In genomic region chr4:153292897-153293674, GRCh38 we compare ENCODE assay signal across 14 cellular contexts. TPM values are rescaled to one million over a fixed set of nuclear protein-coding genes. Genes with fewer than 3 reads are reported as not detected.
A peak's percentile ranks its signal among the peaks of the same experiment; 100 is the strongest.
DNase-seq lines count a peak whose midpoint lies in the region; ATAC-seq and TF ChIP-seq lines count a peak whose summit lies in the region.
"Had no signal": no experiment of that assay in that cellular context is flagged by ENCODE, and none has a peak within 500 bp of the region (broad histone marks: within the 10 kb centered on the region; RNA-seq: fewer than 3 reads in every experiment).

No MANE protein-coding gene starts in this region.

- H3K27me3 ChIP-seq in right cardiac atrium (ENCODE audit: control insufficient read depth, insufficient read depth) (no peaks in the 10 kb centered on the region), right atrium auricular region (no peaks in the 10 kb centered on the region)

- intact Hi-C loops in right cardiac atrium (cut with DNase I): no loop called here

- H3K9me3 Mint-ChIP-seq in endothelial cell (ENCODE audit: unreplicated experiment): peaks cover 3% of the 10 kb centered on the region
- H3K9me3 Mint-ChIP-seq in mesothelial cell of epicardium: peaks cover 14% of the 10 kb centered on the region
- peaks cover 0 to 4% (median 0%) of the 10 kb centered on the region in 9 donors for H3K9me3 Mint-ChIP-seq in naive thymus-derived CD8-positive, alpha-beta T cell

- H3K9me3 ChIP-seq in right cardiac atrium (ENCODE audit: control insufficient read depth, low read length) (no peaks in the 10 kb centered on the region), right atrium auricular region (peaks cover 0 to 10% of the 10 kb centered on the region in 2 donors)

- H3K27ac Mint-ChIP-seq in endothelial cell (ENCODE audit: unreplicated experiment): no peak overlapping the region
- H3K27ac Mint-ChIP-seq in mesothelial cell of epicardium: peak overlapping the region; percentile 97
- H3K27ac Mint-ChIP-seq in naive thymus-derived CD8-positive, alpha-beta T cell: no peak overlapping the region
- H3K27ac Mint-ChIP-seq: CD14-positive monocyte had no signal

- no peak overlapping the region for H3K4me3 ChIP-seq in right cardiac atrium (ENCODE audit: low read length)
- H3K4me3 ChIP-seq in right atrium auricular region: no peak overlapping the region

- peak; percentile 48 to 77 for ATAC-seq in right cardiac atrium
- no peak for ATAC-seq in naive thymus-derived CD8-positive, alpha-beta T cell
- ATAC-seq: PC-3 had no signal

- H3K4me1 ChIP-seq in right cardiac atrium (ENCODE audit: control insufficient read depth, insufficient read depth, low read length) (peaks cover 3% of the 10 kb centered on the region), right atrium auricular region (peaks cover 0 to 19% of the 10 kb centered on the region in 2 donors)

- 95% methylated on average over 4 of the region's 4 CpGs for WGBS in right cardiac atrium

- no peaks in the 10 kb centered on the region for H3K27me3 Mint-ChIP-seq in endothelial cell (ENCODE audit: unreplicated experiment)
- H3K27me3 Mint-ChIP-seq in mesothelial cell of epicardium (ENCODE audit: low read depth): no peaks in the 10 kb centered on the region
- peaks cover 0 to 3% (median 0%) of the 10 kb centered on the region in 5 donors for H3K27me3 Mint-ChIP-seq in naive thymus-derived CD8-positive, alpha-beta T cell

- H3K4me3 Mint-ChIP-seq in endothelial cell (ENCODE audit: unreplicated experiment): peak overlapping the region; percentile 45
- no peak overlapping the region for H3K4me3 Mint-ChIP-seq in mesothelial cell of epicardium
- no peak overlapping the region for H3K4me3 Mint-ChIP-seq in naive thymus-derived CD8-positive, alpha-beta T cell
- H3K4me3 Mint-ChIP-seq: CD14-positive monocyte had no signal

- POLR2A ChIA-PET in naive thymus-derived CD8-positive, alpha-beta T cell (lab: Charles Lee): no interaction called here

- TF ChIP-seq CTCF in right atrium auricular region (IDR thresholded peaks at IDR 0.05) (no peak), endothelial cell (IDR thresholded peaks at IDR 0.05; ENCODE audit: unreplicated experiment) (no peak), mesothelial cell of epicardium (IDR thresholded peaks at IDR 0.05; ENCODE audit: unreplicated experiment) (no peak)

- H3K36me3 ChIP-seq in right atrium auricular region: peaks cover 21% of the 10 kb centered on the region

- DNase-seq in right cardiac atrium (peak in 1 of 3 donors; percentile 52), right atrium auricular region (ENCODE audit: low spot score) (no peak), endothelial cell (ENCODE audit: low spot score) (no peak), mesothelial cell of epicardium (ENCODE audit: low spot score in 2 of 2, unreplicated experiment in 2 of 2) (no peak), NCI-H2029 (lab: John Stamatoyannopoulos, UW) (no peak), midbrain (lab: John Stamatoyannopoulos, UW) (no peak)
- no peak for DNase-seq in naive thymus-derived CD8-positive, alpha-beta T cell
- DNase-seq: GF-D8, KBM-7, NCI-H1417 treated with DMSO at 0.1 percent for 48 hours, NCI-H1930, NCI-H82, PC-3 had no signal

- peaks cover 38% of the 10 kb centered on the region for H3K36me3 Mint-ChIP-seq in endothelial cell (ENCODE audit: low read depth, unreplicated experiment)
- peaks cover 21% of the 10 kb centered on the region for H3K36me3 Mint-ChIP-seq in mesothelial cell of epicardium
- H3K36me3 Mint-ChIP-seq in naive thymus-derived CD8-positive, alpha-beta T cell: peaks cover 4 to 6% (median 4%) of the 10 kb centered on the region in 3 donors

- no peaks in the 10 kb centered on the region for H3K4me1 Mint-ChIP-seq in endothelial cell (ENCODE audit: unreplicated experiment)
- H3K4me1 Mint-ChIP-seq in mesothelial cell of epicardium: peaks cover 49% of the 10 kb centered on the region
- H3K4me1 Mint-ChIP-seq in naive thymus-derived CD8-positive, alpha-beta T cell: peaks cover 0 to 4% (median 0%) of the 10 kb centered on the region in 4 donors

- H3K27ac ChIP-seq in right cardiac atrium (ENCODE audit: low read length): no peak overlapping the region
- H3K27ac ChIP-seq in right atrium auricular region: no peak overlapping the region

RNA-seq across cellular contexts. Expression of gene MND1, which starts 51.4 kb away (rescaled TPM):
- under 1 TPM in 2 of 4 donors, not detected in 2; 0.41 to 0.54 TPM for total RNA-seq in right cardiac atrium
- 0.20 TPM for polyA plus RNA-seq in right cardiac atrium
- total RNA-seq in right atrium auricular region: not detected
- 5.5 TPM for total RNA-seq in endothelial cell (ENCODE audit: unreplicated experiment)
- total RNA-seq in mesothelial cell of epicardium: 7.5 to 9.1 TPM (median 7.7 TPM) in 3 replicates
- total RNA-seq in naive thymus-derived CD8-positive, alpha-beta T cell: not detected
- not detected for polyA plus RNA-seq in naive thymus-derived CD8-positive, alpha-beta T cell
- polyA plus RNA-seq: CD14-positive monocyte had no signal

Comparison
In these comparisons a context has a peak if more than half of its experiments do, and no peak if none do; other contexts are left out.
1. ATAC-seq: peak in right cardiac atrium (2 of 2); none in naive thymus-derived CD8-positive, alpha-beta T cell (0 of 2).